13 cellular contexts compared by ENCODE assay signal in genomic region chr3:157059661-157060060, GRCh38.
DNase-seq lines count a peak whose midpoint lies in the region; ATAC-seq and TF ChIP-seq lines count a peak whose summit lies in the region.
"Had no signal": no experiment of that assay in that cellular context is flagged by ENCODE, and none has a peak within 500 bp of the region (broad histone marks: within the 10 kb centered on the region; RNA-seq: fewer than 3 reads in every experiment).

No MANE protein-coding gene starts in this region.

- no peak overlapping the region for H3K4me3 ChIP-seq in A673 (ENCODE audit: low read depth, low read length, poor library complexity, severe bottlenecking)
- H3K4me3 ChIP-seq: testis had no signal

- peaks cover 19% of the 10 kb centered on the region for H3K4me1 ChIP-seq in A673 (ENCODE audit: insufficient read depth, low read length, poor library complexity, severe bottlenecking)
- H3K4me1 ChIP-seq: testis had no signal

- no peaks in the 10 kb centered on the region for H3K27me3 Mint-ChIP-seq in stimulated activated naive CD8-positive, alpha-beta T cell treated with anti-CD3 and anti-CD28 coated beads, Interleukin-15, amount 100 ng/mL, for 72 hours
- H3K27me3 Mint-ChIP-seq: activated CD4-positive, alpha-beta memory T cell treated with anti-CD3 and anti-CD28 coated beads, Interleukin-2, amount 10 ng/mL, durations not matched to agents 7 days and 5 days had no signal

- intact Hi-C loops in A673 (cut with micrococcal nuclease; ENCODE audit: unreplicated experiment), result no loop called here

- CTCF ChIA-PET in A673 (lab: Charles Lee), result no interaction called here

- no peak overlapping the region for H3K27ac ChIP-seq in A673 (ENCODE audit: low read depth, low read length, poor library complexity, severe bottlenecking)
- H3K27ac ChIP-seq: testis had no signal

- H3K4me3 Mint-ChIP-seq in stimulated activated naive CD8-positive, alpha-beta T cell treated with anti-CD3 and anti-CD28 coated beads, Interleukin-15, amount 100 ng/mL, for 72 hours, result no peak overlapping the region
- H3K4me3 Mint-ChIP-seq: activated CD4-positive, alpha-beta memory T cell treated with anti-CD3 and anti-CD28 coated beads, Interleukin-2, amount 10 ng/mL, durations not matched to agents 7 days and 5 days; activated naive CD8-positive, alpha-beta T cell treated with anti-CD3 and anti-CD28 coated beads, Interleukin-2, amount 10 ng/mL, durations not matched to agents 7 days and 5 days; T-helper 17 cell had no signal

- H3K36me3 ChIP-seq in A673 (ENCODE audit: insufficient read depth, low read length, poor library complexity, severe bottlenecking), result no peaks in the 10 kb centered on the region

- H3K27me3 ChIP-seq in A673 (replicated peaks; ENCODE audit: insufficient read depth, low read depth, low read length, poor library complexity), result no peaks in the 10 kb centered on the region
- H3K27me3 ChIP-seq: testis had no signal

- H3K27ac Mint-ChIP-seq in stimulated activated naive CD8-positive, alpha-beta T cell treated with anti-CD3 and anti-CD28 coated beads, Interleukin-15, amount 100 ng/mL, for 72 hours, result no peak overlapping the region
- H3K27ac Mint-ChIP-seq: activated CD4-positive, alpha-beta memory T cell treated with anti-CD3 and anti-CD28 coated beads, Interleukin-2, amount 10 ng/mL, durations not matched to agents 7 days and 5 days; activated naive CD8-positive, alpha-beta T cell treated with anti-CD3 and anti-CD28 coated beads, Interleukin-2, amount 10 ng/mL, durations not matched to agents 7 days and 5 days; T-helper 17 cell had no signal

- BruUV-seq in A673 (replicated peaks; lab: Mats Ljungman, UMichigan), result no TSS peak

- no peak for TF ChIP-seq CTCF in A673 (conservative IDR thresholded peaks at IDR 0.05; ENCODE audit: low read depth, low read length)

- no peaks in the 10 kb centered on the region for H3K9me3 ChIP-seq in A673 (ENCODE audit: low read depth, low read length, poor library complexity, severe bottlenecking)
- H3K9me3 ChIP-seq: testis had no signal

- peak; percentile 54 for ATAC-seq in stimulated activated naive CD8-positive, alpha-beta T cell treated with anti-CD3 and anti-CD28 coated beads, Interleukin-15, amount 100 ng/mL, for 72 hours
- no peak for ATAC-seq in stimulated activated naive CD8-positive, alpha-beta T cell treated with anti-CD3 and anti-CD28 coated beads, Interleukin-15, Interleukin-2, amounts not matched to agents 100 U/mL and 50 U/mL, for 24 hours
- ATAC-seq in GM21737 (IDR thresholded peaks at IDR 0.05; ENCODE audit: unreplicated experiment), result peak; percentile 56
- ATAC-seq in HG03159 (IDR thresholded peaks at IDR 0.05; ENCODE audit: unreplicated experiment), result peak; percentile 70
- ATAC-seq: Panc1, T-helper 17 cell had no signal

- no peaks in the 10 kb centered on the region for H3K9me3 Mint-ChIP-seq in stimulated activated naive CD8-positive, alpha-beta T cell treated with anti-CD3 and anti-CD28 coated beads, Interleukin-15, amount 100 ng/mL, for 72 hours
- H3K9me3 Mint-ChIP-seq: activated naive CD8-positive, alpha-beta T cell treated with anti-CD3 and anti-CD28 coated beads, Interleukin-2, amount 10 ng/mL, durations not matched to agents 7 days and 5 days had no signal

- DNase-seq in stimulated activated naive CD8-positive, alpha-beta T cell treated with anti-CD3 and anti-CD28 coated beads, Interleukin-15, amount 100 ng/mL, for 72 hours, result no peak
- DNase-seq in stimulated activated naive CD8-positive, alpha-beta T cell treated with anti-CD3 and anti-CD28 coated beads, Interleukin-15, Interleukin-2, amounts not matched to agents 100 U/mL and 50 U/mL, for 24 hours, result no peak
- DNase-seq in SK-N-DZ (ENCODE audit: low spot score), result no peak
- no peak for DNase-seq in A673 (ENCODE audit: low spot score)
- DNase-seq in germinal center (ENCODE audit: low spot score), result no peak
- DNase-seq in NCI-H1105 treated with DMSO at 0.1 percent for 48 hours (lab: John Stamatoyannopoulos, UW), result no peak
- DNase-seq: activated CD4-positive, alpha-beta memory T cell treated with anti-CD3 and anti-CD28 coated beads, Interleukin-2, amount 10 ng/mL, durations not matched to agents 7 days and 5 days; activated naive CD8-positive, alpha-beta T cell treated with anti-CD3 and anti-CD28 coated beads, Interleukin-2, amount 10 ng/mL, durations not matched to agents 7 days and 5 days; T-helper 17 cell; testis had no signal

- POLR2A ChIA-PET in A673 (lab: Charles Lee; ENCODE audit: low non-redundant PET), result no interaction called here

- H3K4me1 Mint-ChIP-seq in stimulated activated naive CD8-positive, alpha-beta T cell treated with anti-CD3 and anti-CD28 coated beads, Interleukin-15, amount 100 ng/mL, for 72 hours, result peaks cover 8% of the 10 kb centered on the region
- H3K4me1 Mint-ChIP-seq: activated naive CD8-positive, alpha-beta T cell treated with anti-CD3 and anti-CD28 coated beads, Interleukin-2, amount 10 ng/mL, durations not matched to agents 7 days and 5 days had no signal
